In genomic region chr14:89618821-89619551, GRCh38 we compare ENCODE assay signal across 8 cellular contexts.
DNase-seq lines count a peak whose midpoint lies in the region; ATAC-seq and TF ChIP-seq lines count a peak whose summit lies in the region.

No MANE protein-coding gene starts in this region.

- H3K4me1 Mint-ChIP-seq in naive B cell, result peaks cover 44 to 68% (median 49%) of the 10 kb centered on the region in 3 donors

- no peak for TF ChIP-seq EP300 in stomach (IDR thresholded peaks at IDR 0.05)

- H3K4me1 ChIP-seq in OCI-LY7 (ENCODE audit: insufficient read depth, low read length, poor library complexity, severe bottlenecking) (peaks cover 57% of the 10 kb centered on the region), stomach (peaks cover 16 to 51% (median 31%) of the 10 kb centered on the region in 4 donors)

- POLR2A ChIA-PET in OCI-LY7 (lab: Charles Lee), result interaction anchor here (0.6 to 3.5 kb wide), 3 partner anchors 126 to 190 kb away, joined by 3 to 21 read pairs (median 4); no protein-coding TSS in a partner anchor

- no peaks in the 10 kb centered on the region for H4K20me1 ChIP-seq in OCI-LY7 (ENCODE audit: insufficient read depth, low read length)

- H3K27ac ChIP-seq in OCI-LY7 (ENCODE audit: low read depth, low read length, poor library complexity, severe bottlenecking), result peak overlapping the region; percentile 74
- H3K27ac ChIP-seq in stomach, result peak overlapping the region; percentile 83 to 92 (median 88)

- peak overlapping the region; percentile 89 for H3K4me2 ChIP-seq in OCI-LY7 (ENCODE audit: low read length)

- WGBS in stomach, 5 donors, result 0 to 1% (median 1%) methylated on average over 38 to 66 of the region's 66 CpGs

- TF ChIP-seq POLR2A in stomach (IDR thresholded peaks at IDR 0.05), result no peak

- no TSS peak for BruUV-seq in OCI-LY7 (replicated peaks; lab: Mats Ljungman, UMichigan)

- no peaks in the 10 kb centered on the region for H3K9me3 Mint-ChIP-seq in naive B cell

- peaks cover 41% of the 10 kb centered on the region for H3K79me2 ChIP-seq in OCI-LY7 (ENCODE audit: insufficient read depth, low read depth, low read length)

- no peaks in the 10 kb centered on the region for H3K36me3 Mint-ChIP-seq in naive B cell

- CTCF ChIA-PET in OCI-LY7 (lab: Charles Lee; ENCODE audit: unreplicated experiment), result interaction anchor here (0.6 kb wide), 1 partner anchor 1870 kb away, joined by 3 read pairs; no protein-coding TSS in a partner anchor

- H3K36me3 ChIP-seq in OCI-LY7 (ENCODE audit: insufficient read depth, low read length) (no peaks in the 10 kb centered on the region), stomach (no peaks in the 10 kb centered on the region)

- H3K27me3 ChIP-seq in stomach, result no peaks in the 10 kb centered on the region

- H3K4me3 Mint-ChIP-seq in naive B cell, result peak overlapping the region; percentile 87 to 96 (median 94)

- H2AFZ ChIP-seq in OCI-LY7 (ENCODE audit: low read length), result peak overlapping the region; percentile 96

- intact Hi-C loops in OCI-LY7 (cut with micrococcal nuclease; ENCODE audit: unreplicated experiment), result loop anchor here (2.0 to 5.0 kb wide), 4 partner anchors 154 to 763 kb away; partner anchors contain the start of gene FOXN3
- intact Hi-C loops in stomach (cut with DNase I; ENCODE audit: low total_unique reads), result no loop called here

- H3K27me3 Mint-ChIP-seq in naive B cell, result no peaks in the 10 kb centered on the region

- DNase-seq in COLO829 (ENCODE audit: low spot score) (peak; percentile 9), OCI-LY7 (ENCODE audit: low spot score) (peak; percentile 86), activated T-helper 1 cell treated with Interleukin-2 at 50 U/mL for 16 hours (ENCODE audit: low read depth) (peak; percentile 51), fibroblast of mammary gland (ENCODE audit: low read depth) (peak; percentile 58), naive B cell (peak; percentile 75), stomach (peak; percentile 77)

- H3K27ac Mint-ChIP-seq in naive B cell, result peak overlapping the region in 5 of 6 donors; percentile 33 to 94 (median 78)

- ATAC-seq in GM19438 (IDR thresholded peaks at IDR 0.05; ENCODE audit: low read depth, unreplicated experiment) (peak; percentile 59), HG03521 (IDR thresholded peaks at IDR 0.05; ENCODE audit: unreplicated experiment) (peak; percentile 54), naive B cell (ENCODE audit: low read depth in 2 of 2) (peak; percentile 79 to 80)

- TF ChIP-seq CTCF in OCI-LY7 (conservative IDR thresholded peaks at IDR 0.05; ENCODE audit: low read length) (peak; percentile 13; the same call in 1 of the 2 replicates), fibroblast of mammary gland (conservative IDR thresholded peaks at IDR 0.05; ENCODE audit: control insufficient read depth, insufficient read depth, low read depth, low read length) (no peak), stomach (IDR thresholded peaks at IDR 0.05) (no peak)

- H3K4me3 ChIP-seq in OCI-LY7 (ENCODE audit: low read depth, low read length, poor library complexity, severe bottlenecking) (peak overlapping the region; percentile 81), fibroblast of mammary gland (ENCODE audit: control insufficient read depth, low read depth, low read length) (peak overlapping the region; percentile 83), stomach (peak overlapping the region; percentile 65 to 79 (median 73))

- H3K9me3 ChIP-seq in OCI-LY7 (ENCODE audit: low read length), result no peaks in the 10 kb centered on the region
- no peaks in the 10 kb centered on the region for H3K9me3 ChIP-seq in stomach

- no peaks in the 10 kb centered on the region for H3K9me2 ChIP-seq in OCI-LY7 (ENCODE audit: insufficient read depth, low read length)

Comparison
In these comparisons a context has a peak if more than half of its experiments do, and no peak if none do; other contexts are left out.
1. Peak in every context shown above with its lines: DNase-seq, ATAC-seq, H3K4me3 ChIP-seq and H3K27ac ChIP-seq.
2. DNase-seq: peak in every context shown above with its lines; median percentile 86 in OCI-LY7; 77 in stomach; 75 in naive B cell; 58 in fibroblast of mammary gland; 51 in activated T-helper 1 cell treated with Interleukin-2 at 50 U/mL for 16 hours; 9 in COLO829.